In genomic region chr12:24845615-24846014, GRCh38 we compare ENCODE assay signal across 17 cellular contexts.
"Had no signal": no experiment of that assay in that cellular context is flagged by ENCODE, and none has a peak within 500 bp of the region (broad histone marks: within the 10 kb centered on the region; RNA-seq: fewer than 3 reads in every experiment).

No MANE protein-coding gene starts in this region.

- DNase-seq: activated CD4-positive, alpha-beta T cell treated with anti-CD3 and anti-CD28 coated beads, Interleukin-2, amount 50 U/mL, for 1 hour; activated CD4-positive, CD25-positive, alpha-beta regulatory T cell treated with anti-CD3 and anti-CD28 coated beads, Interleukin-2, amount 50 U/mL, for 72 hours; activated CD8-positive, alpha-beta memory T cell treated with anti-CD3 and anti-CD28 coated beads, Interleukin-2, amount 50 U/mL, for 48 hours; activated effector memory CD4-positive, alpha-beta T cell treated with Interleukin-2 at 50 U/mL for 16 hours; activated naive CD4-positive, alpha-beta T cell treated with anti-CD3 and anti-CD28 coated beads, Interleukin-2, amount 50 U/mL, for 16 hours; activated T-cell treated with anti-CD3 and anti-CD28 coated beads, Interleukin-2, amount 50 U/mL, for 48 hours; effector CD8-positive, alpha-beta T cell; head of caudate nucleus; left ventricle myocardium superior; stimulated activated naive CD8-positive, alpha-beta T cell treated with anti-CD3 and anti-CD28 coated beads, Interleukin-15, Interleukin-2, amounts not matched to agents 100 U/mL and 50 U/mL, for 24 hours; substantia nigra had no signal

- H3K9me3 ChIP-seq: ascending aorta, prostate gland, right atrium auricular region, tibial artery had no signal

- ATAC-seq: left ventricle myocardium superior; stimulated activated naive CD8-positive, alpha-beta T cell treated with anti-CD3 and anti-CD28 coated beads, Interleukin-15, Interleukin-2, amounts not matched to agents 100 U/mL and 50 U/mL, for 24 hours had no signal

- FAIRE-seq: urothelium cell line had no signal

- H3K4me1 ChIP-seq: ascending aorta, prostate gland, right atrium auricular region had no signal

- H3K27me3 ChIP-seq: ascending aorta, right atrium auricular region, tibial artery had no signal

- H3K36me3 ChIP-seq: ascending aorta, prostate gland, right atrium auricular region, tibial artery had no signal

- H3K4me3 ChIP-seq: ascending aorta, prostate gland, right atrium auricular region, skin epidermis, tibial artery had no signal

- H3K27ac ChIP-seq: ascending aorta, prostate gland, right atrium auricular region, skin epidermis, tibial artery had no signal
